In the genomic region with DNA sequence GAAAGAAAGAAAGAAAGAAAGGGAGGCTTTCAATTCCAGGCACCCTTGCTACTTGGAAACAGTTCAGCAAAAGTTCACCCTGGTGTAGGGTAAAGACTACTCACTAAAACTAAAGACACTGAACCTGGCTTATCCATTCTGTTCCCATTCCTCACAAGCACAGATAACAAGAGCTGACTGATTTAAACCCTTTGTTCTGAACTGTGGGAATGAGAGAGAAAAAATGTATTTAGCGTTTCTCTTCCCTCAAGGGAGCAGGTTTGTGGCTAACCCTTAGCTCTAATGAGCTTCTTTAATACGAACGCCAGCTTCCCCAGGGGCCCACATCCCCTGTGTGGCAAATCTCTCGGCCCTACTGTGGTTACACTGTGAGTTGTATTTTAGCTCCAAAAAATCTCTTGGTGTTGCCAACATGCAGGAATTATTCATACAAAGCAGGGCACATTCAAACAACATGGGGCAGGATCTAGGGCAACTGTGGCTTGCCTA, we compare ENCODE assay signal across 13 cellular contexts. TPM values are rescaled to one million over a fixed set of nuclear protein-coding genes. Genes with fewer than 3 reads are reported as not detected.
DNase-seq lines count a peak whose midpoint lies in the region; ATAC-seq and TF ChIP-seq lines count a peak whose summit lies in the region.
"Had no signal": no experiment of that assay in that cellular context is flagged by ENCODE, and none has a peak within 500 bp of the region (broad histone marks: within the 10 kb centered on the region; RNA-seq: fewer than 3 reads in every experiment).

No MANE protein-coding gene starts in this region.

- H3K27ac ChIP-seq in brain microvascular endothelial cell: peak overlapping the region; percentile 24

- no peak overlapping the region for H3K4me3 ChIP-seq in brain microvascular endothelial cell (ENCODE audit: low read depth, low read length)

- peaks cover 6% of the 10 kb centered on the region for H3K9me3 Mint-ChIP-seq in osteocyte (ENCODE audit: unreplicated experiment)

- H3K4me3 Mint-ChIP-seq in osteocyte (ENCODE audit: unreplicated experiment): no peak overlapping the region
- H3K4me3 Mint-ChIP-seq: activated CD4-positive, alpha-beta T cell treated with anti-CD3 and anti-CD28 coated beads, Interleukin-2, amount 10 ng/mL, durations not matched to agents 7 days and 5 days; activated naive CD4-positive, alpha-beta T cell treated with anti-CD3 and anti-CD28 coated beads, Interleukin-2, amount 50 U/mL, for 24 hours had no signal

- H3K27me3 ChIP-seq in brain microvascular endothelial cell (replicated peaks): no peaks in the 10 kb centered on the region

- peak; percentile 62 for DNase-seq in GM03348 (ENCODE audit: low spot score)
- peak; percentile 77 for DNase-seq in brain microvascular endothelial cell
- no peak for DNase-seq in osteocyte (ENCODE audit: extremely low spot score, unreplicated experiment)
- DNase-seq: activated CD4-positive, alpha-beta T cell treated with anti-CD3 and anti-CD28 coated beads, Interleukin-2, amount 10 ng/mL, durations not matched to agents 7 days and 5 days; DMS79; NCI-H226; SHP77 had no signal

- TF ChIP-seq CTCF in brain microvascular endothelial cell (IDR thresholded peaks at IDR 0.05; ENCODE audit: low read depth, low read length, missing control alignments) (no peak), osteocyte (IDR thresholded peaks at IDR 0.05) (no peak)

- peak overlapping the region; percentile 77 for H3K27ac Mint-ChIP-seq in osteocyte (ENCODE audit: unreplicated experiment)
- H3K27ac Mint-ChIP-seq: activated CD4-positive, alpha-beta T cell treated with anti-CD3 and anti-CD28 coated beads, Interleukin-2, amount 10 ng/mL, durations not matched to agents 7 days and 5 days; activated naive CD4-positive, alpha-beta T cell treated with anti-CD3 and anti-CD28 coated beads, Interleukin-2, amount 50 U/mL, for 24 hours had no signal

- in situ Hi-C loops in brain microvascular endothelial cell (cut with HindIII; ENCODE audit: low pct_ligation_motif_present, low sequenced_read_pairs): no loop called here

- H3K27me3 Mint-ChIP-seq in osteocyte (ENCODE audit: unreplicated experiment): no peaks in the 10 kb centered on the region
- H3K27me3 Mint-ChIP-seq: activated CD4-positive, alpha-beta T cell treated with anti-CD3 and anti-CD28 coated beads, Interleukin-2, amount 10 ng/mL, durations not matched to agents 7 days and 5 days; activated naive CD4-positive, alpha-beta T cell treated with anti-CD3 and anti-CD28 coated beads, Interleukin-2, amount 50 U/mL, for 24 hours had no signal

- no peaks in the 10 kb centered on the region for H3K36me3 ChIP-seq in brain microvascular endothelial cell (replicated peaks)

- peaks cover 7% of the 10 kb centered on the region for H3K36me3 Mint-ChIP-seq in osteocyte (ENCODE audit: unreplicated experiment)

- ATAC-seq in HG02798 (IDR thresholded peaks at IDR 0.05; ENCODE audit: poor library complexity, unreplicated experiment) (peak; percentile 46), HG02763 (IDR thresholded peaks at IDR 0.05; ENCODE audit: unreplicated experiment) (no peak), GM19467 (IDR thresholded peaks at IDR 0.05; ENCODE audit: unreplicated experiment) (no peak), HG02571 (IDR thresholded peaks at IDR 0.05; ENCODE audit: unreplicated experiment) (no peak)
- ATAC-seq: HepG2 had no signal

- H3K4me1 Mint-ChIP-seq in osteocyte (ENCODE audit: unreplicated experiment): peaks cover 29% of the 10 kb centered on the region

RNA-seq across cellular contexts. Expression of a gene that starts 23.3 kb away (rescaled TPM):
- 2.7 and 4.4 TPM in 2 replicates for total RNA-seq in osteocyte
- total RNA-seq: HepG2 had no signal
